ENCODE assay signal across 1 cellular context in genomic region chr10:63286340-63286739, GRCh38.
TF ChIP-seq lines count a peak whose summit lies in the region.

No MANE protein-coding gene starts in this region.

TF ChIP-seq in GM23338, 12 proteins besides CTCF, POLR2A, EP300 and RAD21 (continued from another document):
- no peak for TF ChIP-seq REST (IDR thresholded peaks at IDR 0.05; ENCODE audit: unreplicated experiment)
